Comparison of ENCODE assay signal across 9 cellular contexts in genomic region chr5:179642626-179643025, GRCh38. TPM values are rescaled to one million over a fixed set of nuclear protein-coding genes. Genes with fewer than 3 reads are reported as not detected.
"Had no signal": no experiment of that assay in that cellular context is flagged by ENCODE, and none has a peak within 500 bp of the region (broad histone marks: within the 10 kb centered on the region; RNA-seq: fewer than 3 reads in every experiment).

No MANE protein-coding gene starts in this region.

RNA-seq across cellular contexts. Expression of gene CBY3, which starts 38.2 kb away (rescaled TPM):
- total RNA-seq: LHCN-M2, MCF 10A, NCI-H460, OCI-LY7, PC-9, Right ventricle myocardium superior, RPMI7951, SJSA1 had no signal
- polyA plus RNA-seq: SK-N-SH had no signal
